Comparison of ENCODE assay signal across 18 cellular contexts in genomic region chr2:212330263-212330662, GRCh38.
A peak's percentile ranks its signal among the peaks of the same experiment; 100 is the strongest.
DNase-seq lines count a peak whose midpoint lies in the region; ATAC-seq and TF ChIP-seq lines count a peak whose summit lies in the region.
"Had no signal": no experiment of that assay in that cellular context is flagged by ENCODE, and none has a peak within 500 bp of the region (broad histone marks: within the 10 kb centered on the region; RNA-seq: fewer than 3 reads in every experiment).

No MANE protein-coding gene starts in this region.

- no peak overlapping the region for H3K27ac Mint-ChIP-seq in activated T-helper 1 cell treated with anti-CD3 and anti-CD28 coated beads, Interleukin-12 subunit alpha, Interleukin-12 subunit beta, Interleukin-2, Interleukin-4 antibody, amounts not matched to agents 30 ng/mL and 10 ng/mL and 1 ng/mL, durations not matched to agents 14 hours and 24 hours and 36 hours
- H3K27ac Mint-ChIP-seq: activated CD4-positive, alpha-beta T cell treated with anti-CD3 and anti-CD28 coated beads for 36 hours; activated naive CD8-positive, alpha-beta T cell had no signal

- no peaks in the 10 kb centered on the region for H3K27me3 Mint-ChIP-seq in activated T-helper 1 cell treated with anti-CD3 and anti-CD28 coated beads, Interleukin-12 subunit alpha, Interleukin-12 subunit beta, Interleukin-2, Interleukin-4 antibody, amounts not matched to agents 30 ng/mL and 10 ng/mL and 1 ng/mL, durations not matched to agents 14 hours and 24 hours and 36 hours (ENCODE audit: insufficient read depth)
- H3K27me3 Mint-ChIP-seq: activated CD4-positive, alpha-beta T cell treated with anti-CD3 and anti-CD28 coated beads for 36 hours; activated naive CD8-positive, alpha-beta T cell had no signal

- H3K4me1 ChIP-seq in right atrium auricular region (peaks cover 0 to 10% of the 10 kb centered on the region in 2 donors), heart left ventricle (no peaks in the 10 kb centered on the region), osteoblast (ENCODE audit: insufficient read depth, low read length) (no peaks in the 10 kb centered on the region), aorta (ENCODE audit: control insufficient read depth in 1 of 2, insufficient read depth in 2 of 2, low read length in 2 of 2) (peaks cover 0 to 10% of the 10 kb centered on the region in 2 donors)

- H3K4me1 Mint-ChIP-seq in activated T-helper 1 cell treated with anti-CD3 and anti-CD28 coated beads, Interleukin-12 subunit alpha, Interleukin-12 subunit beta, Interleukin-2, Interleukin-4 antibody, amounts not matched to agents 30 ng/mL and 10 ng/mL and 1 ng/mL, durations not matched to agents 14 hours and 24 hours and 36 hours (ENCODE audit: low read depth) = no peaks in the 10 kb centered on the region
- H3K4me1 Mint-ChIP-seq: activated CD4-positive, alpha-beta T cell treated with anti-CD3 and anti-CD28 coated beads for 36 hours had no signal

- TF ChIP-seq CTCF in right atrium auricular region (IDR thresholded peaks at IDR 0.05) (no peak), heart left ventricle (IDR thresholded peaks at IDR 0.05) (no peak), osteoblast (IDR thresholded peaks at IDR 0.05; ENCODE audit: extremely low read depth, low read depth, low read length) (no peak), WERI-Rb-1 (IDR thresholded peaks at IDR 0.05; ENCODE audit: low read depth, low read length) (no peak)

- H3K27me3 ChIP-seq in right atrium auricular region (no peaks in the 10 kb centered on the region), heart left ventricle (no peaks in the 10 kb centered on the region), osteoblast (ENCODE audit: insufficient read depth, low read length) (no peaks in the 10 kb centered on the region), aorta (ENCODE audit: control insufficient read depth in 1 of 2, insufficient read depth in 2 of 2, low read length in 1 of 2) (no peaks in the 10 kb centered on the region), WERI-Rb-1 (ENCODE audit: insufficient read depth, low read depth, severe bottlenecking) (no peaks in the 10 kb centered on the region)
- H3K27me3 ChIP-seq: cardiac muscle cell, pancreas, transverse colon had no signal

- peak overlapping the region; percentile 41 for H2AFZ ChIP-seq in osteoblast (ENCODE audit: low read length)

- no peaks in the 10 kb centered on the region for H4K20me1 ChIP-seq in osteoblast (ENCODE audit: insufficient read depth, low read length)

- H3K36me3 Mint-ChIP-seq in activated T-helper 1 cell treated with anti-CD3 and anti-CD28 coated beads, Interleukin-12 subunit alpha, Interleukin-12 subunit beta, Interleukin-2, Interleukin-4 antibody, amounts not matched to agents 30 ng/mL and 10 ng/mL and 1 ng/mL, durations not matched to agents 14 hours and 24 hours and 36 hours (ENCODE audit: low read depth) = no peaks in the 10 kb centered on the region
- H3K36me3 Mint-ChIP-seq: activated naive CD8-positive, alpha-beta T cell had no signal

- TF ChIP-seq POLR2A in heart left ventricle (IDR thresholded peaks at IDR 0.05) = no peak

- ATAC-seq in Right ventricle myocardium superior (ENCODE audit: poor library complexity) (peak; percentile 85), heart left ventricle (peak; percentile 68 to 83 (median 70)), aorta (ENCODE audit: low FRiP score) (peak; percentile 12), GM21717 (IDR thresholded peaks at IDR 0.05; ENCODE audit: unreplicated experiment) (no peak)
- ATAC-seq: activated CD4-positive, alpha-beta T cell treated with anti-CD3 and anti-CD28 coated beads for 36 hours; pancreas had no signal

- H3K9me3 ChIP-seq in right atrium auricular region (no peaks in the 10 kb centered on the region), heart left ventricle (no peaks in the 10 kb centered on the region), osteoblast (ENCODE audit: low read depth, low read length) (no peaks in the 10 kb centered on the region), aorta (ENCODE audit: control insufficient read depth, low read length) (no peaks in the 10 kb centered on the region), WERI-Rb-1 (ENCODE audit: severe bottlenecking) (no peaks in the 10 kb centered on the region)
- H3K9me3 ChIP-seq: pancreas, transverse colon had no signal

- DNase-seq in Right ventricle myocardium superior (peak; percentile 48), right atrium auricular region (ENCODE audit: low spot score) (no peak), heart left ventricle (peak in 4 of 5 donors; percentile 13 to 52 (median 27)), osteoblast (ENCODE audit: insufficient read length, low spot score, missing footprints) (no peak), aorta (peak in 1 of 2 donors; percentile 43), WERI-Rb-1 (no peak)
- no peak for DNase-seq in activated T-helper 1 cell treated with anti-CD3 and anti-CD28 coated beads, Interleukin-12 subunit alpha, Interleukin-12 subunit beta, Interleukin-2, Interleukin-4 antibody, amounts not matched to agents 30 ng/mL and 10 ng/mL and 1 ng/mL, durations not matched to agents 14 hours and 24 hours and 36 hours (ENCODE audit: low spot score)
- DNase-seq: activated CD4-positive, alpha-beta T cell treated with anti-CD3 and anti-CD28 coated beads for 36 hours; COR-L47; foreskin melanocyte; GOT3; NCI-H2029; SIG-M5; transverse colon had no signal

- H3K4me3 ChIP-seq in right atrium auricular region (no peak overlapping the region), heart left ventricle (no peak overlapping the region), osteoblast (ENCODE audit: insufficient read depth, low read length) (no peak overlapping the region), aorta (ENCODE audit: low read length in 2 of 2) (no peak overlapping the region), WERI-Rb-1 (ENCODE audit: low read depth, low read length) (no peak overlapping the region)
- H3K4me3 ChIP-seq: cardiac muscle cell, pancreas, transverse colon had no signal

- no peak overlapping the region for H3K4me3 Mint-ChIP-seq in activated T-helper 1 cell treated with anti-CD3 and anti-CD28 coated beads, Interleukin-12 subunit alpha, Interleukin-12 subunit beta, Interleukin-2, Interleukin-4 antibody, amounts not matched to agents 30 ng/mL and 10 ng/mL and 1 ng/mL, durations not matched to agents 14 hours and 24 hours and 36 hours
- H3K4me3 Mint-ChIP-seq: activated CD4-positive, alpha-beta T cell treated with anti-CD3 and anti-CD28 coated beads for 36 hours; activated naive CD8-positive, alpha-beta T cell had no signal

- WGBS in heart left ventricle, 4 donors = 32 to 49% (median 41%) methylated on average over 4 of the region's 4 CpGs
- WGBS in aorta, 2 donors = 8 to 11% methylated on average over 4 of the region's 4 CpGs

- no peak overlapping the region for H3K4me2 ChIP-seq in osteoblast (ENCODE audit: insufficient read depth, low read length)

- intact Hi-C loops in Right ventricle myocardium superior (cut with DNase I) = no loop called here
- intact Hi-C loops in heart left ventricle (cut with DNase I) = no loop called here
- intact Hi-C loops in aorta (cut with DNase I) = no loop called here
- intact Hi-C loops in activated T-helper 1 cell treated with anti-CD3 and anti-CD28 coated beads, Interleukin-12 subunit alpha, Interleukin-12 subunit beta, Interleukin-2, Interleukin-4 antibody, amounts not matched to agents 30 ng/mL and 10 ng/mL and 1 ng/mL, durations not matched to agents 14 hours and 24 hours and 36 hours (cut with micrococcal nuclease) = no loop called here

- no peaks in the 10 kb centered on the region for H3K79me2 ChIP-seq in osteoblast (ENCODE audit: insufficient read depth, low read length)

- H3K36me3 ChIP-seq in right atrium auricular region (no peaks in the 10 kb centered on the region), heart left ventricle (no peaks in the 10 kb centered on the region), osteoblast (ENCODE audit: insufficient read depth, low read length) (no peaks in the 10 kb centered on the region), aorta (ENCODE audit: control insufficient read depth in 1 of 2, insufficient read depth in 2 of 2, low read length in 1 of 2) (no peaks in the 10 kb centered on the region), WERI-Rb-1 (no peaks in the 10 kb centered on the region)
- H3K36me3 ChIP-seq: cardiac muscle cell, pancreas, transverse colon had no signal

- no peak overlapping the region for H3K27ac ChIP-seq in right atrium auricular region
- no peak overlapping the region for H3K27ac ChIP-seq in heart left ventricle
- H3K27ac ChIP-seq in osteoblast (ENCODE audit: low read depth, low read length) = no peak overlapping the region
- H3K27ac ChIP-seq in aorta (ENCODE audit: low read depth in 1 of 2, low read length in 2 of 2) = no peak overlapping the region
- no peak overlapping the region for H3K27ac ChIP-seq in WERI-Rb-1
- H3K27ac ChIP-seq: cardiac muscle cell, pancreas, transverse colon had no signal

- no peaks in the 10 kb centered on the region for H3K9me3 Mint-ChIP-seq in activated T-helper 1 cell treated with anti-CD3 and anti-CD28 coated beads, Interleukin-12 subunit alpha, Interleukin-12 subunit beta, Interleukin-2, Interleukin-4 antibody, amounts not matched to agents 30 ng/mL and 10 ng/mL and 1 ng/mL, durations not matched to agents 14 hours and 24 hours and 36 hours

Comparison
In these comparisons a context has a peak if more than half of its experiments do, and no peak if none do; other contexts are left out.
1. DNase-seq: peak in Right ventricle myocardium superior (single experiment) and heart left ventricle (4 of 5); none in right atrium auricular region (single experiment), osteoblast (single experiment), WERI-Rb-1 (single experiment) and activated T-helper 1 cell treated with anti-CD3 and anti-CD28 coated beads, Interleukin-12 subunit alpha, Interleukin-12 subunit beta, Interleukin-2, Interleukin-4 antibody, amounts not matched to agents 30 ng/mL and 10 ng/mL and 1 ng/mL, durations not matched to agents 14 hours and 24 hours and 36 hours (single experiment).